ENCODE assay signal across 8 cellular contexts in the genomic region with DNA sequence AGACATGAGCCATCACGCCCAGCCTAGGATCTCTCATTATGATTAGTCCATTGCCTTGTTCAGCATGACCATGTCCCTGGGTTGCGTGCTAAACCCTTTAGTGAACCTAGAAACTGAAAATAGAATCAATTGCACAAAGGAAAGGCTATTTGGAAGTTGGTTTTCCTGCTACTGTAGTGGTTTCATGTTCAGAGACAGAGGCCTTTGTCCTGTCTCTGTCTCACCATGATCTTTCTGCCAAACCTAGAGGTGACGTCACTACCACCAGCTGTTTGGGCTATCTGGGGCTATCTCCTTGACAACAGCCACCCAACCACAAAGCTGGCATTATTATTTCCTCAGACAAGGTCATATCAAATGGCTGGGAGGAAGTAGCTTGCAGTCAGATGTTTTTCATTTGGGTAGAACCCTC. TPM values are rescaled to one million over a fixed set of nuclear protein-coding genes. Genes with fewer than 3 reads are reported as not detected.
DNase-seq lines count a peak whose midpoint lies in the region; ATAC-seq and TF ChIP-seq lines count a peak whose summit lies in the region.

No MANE protein-coding gene starts in this region.

- peak; percentile 25 for ATAC-seq in HG02852 (IDR thresholded peaks at IDR 0.05; ENCODE audit: unreplicated experiment)
- peak; percentile 5 for ATAC-seq in activated T-helper 17 cell treated with anti-CD3 and anti-CD28 coated beads, Interleukin-2, amount 50 U/mL, for 72 hours (replicated peaks)

- no peak overlapping the region for H3K4me3 Mint-ChIP-seq in activated CD4-positive, alpha-beta T cell treated with anti-CD3 and anti-CD28 coated beads, Interleukin-2, amount 10 ng/mL, durations not matched to agents 24 days and 14 days
- H3K4me3 Mint-ChIP-seq in activated T-helper 17 cell treated with anti-CD3 and anti-CD28 coated beads, Interleukin-2, amount 50 U/mL, for 72 hours, result no peak overlapping the region

- peaks cover 16% of the 10 kb centered on the region for H3K4me1 Mint-ChIP-seq in activated CD4-positive, alpha-beta T cell treated with anti-CD3 and anti-CD28 coated beads, Interleukin-2, amount 10 ng/mL, durations not matched to agents 24 days and 14 days
- peaks cover 8% of the 10 kb centered on the region for H3K4me1 Mint-ChIP-seq in activated T-helper 17 cell treated with anti-CD3 and anti-CD28 coated beads, Interleukin-2, amount 50 U/mL, for 72 hours

- intact Hi-C loops in activated CD4-positive, alpha-beta T cell treated with anti-CD3 and anti-CD28 coated beads, Interleukin-2, amount 10 ng/mL, durations not matched to agents 24 days and 14 days (cut with micrococcal nuclease), result loop anchor here (5.0 kb wide), 1 partner anchor 263 kb away; no protein-coding TSS in a partner anchor
- intact Hi-C loops in left ventricle myocardium inferior (cut with micrococcal nuclease) (no loop called here), spleen (cut with DNase I; ENCODE audit: low total_unique reads) (no loop called here), ascending aorta (cut with DNase I) (no loop called here)

- H3K27ac Mint-ChIP-seq in activated CD4-positive, alpha-beta T cell treated with anti-CD3 and anti-CD28 coated beads, Interleukin-2, amount 10 ng/mL, durations not matched to agents 24 days and 14 days, result no peak overlapping the region
- H3K27ac Mint-ChIP-seq in activated T-helper 17 cell treated with anti-CD3 and anti-CD28 coated beads, Interleukin-2, amount 50 U/mL, for 72 hours, result no peak overlapping the region

- H3K4me3 ChIP-seq in left ventricle myocardium inferior (no peak overlapping the region), spleen (no peak overlapping the region), ascending aorta (no peak overlapping the region)

- H3K36me3 ChIP-seq in left ventricle myocardium inferior, result no peaks in the 10 kb centered on the region
- no peaks in the 10 kb centered on the region for H3K36me3 ChIP-seq in spleen
- H3K36me3 ChIP-seq in ascending aorta, result no peaks in the 10 kb centered on the region

- H3K36me3 Mint-ChIP-seq in activated CD4-positive, alpha-beta T cell treated with anti-CD3 and anti-CD28 coated beads, Interleukin-2, amount 10 ng/mL, durations not matched to agents 24 days and 14 days (ENCODE audit: low read depth), result peaks cover 8% of the 10 kb centered on the region
- no peaks in the 10 kb centered on the region for H3K36me3 Mint-ChIP-seq in activated T-helper 17 cell treated with anti-CD3 and anti-CD28 coated beads, Interleukin-2, amount 50 U/mL, for 72 hours (ENCODE audit: low read depth)

- DNase-seq in activated CD4-positive, alpha-beta T cell treated with anti-CD3 and anti-CD28 coated beads, Interleukin-2, amount 10 ng/mL, durations not matched to agents 24 days and 14 days, result peak; percentile 65
- no peak for DNase-seq in activated CD4-positive, alpha-beta T cell treated with anti-CD3 and anti-CD28 coated beads for 4 hours
- DNase-seq in NCI-H2171 (lab: John Stamatoyannopoulos, UW) (peak; percentile 72), left ventricle myocardium inferior (no peak), spleen (no peak), ascending aorta (ENCODE audit: low spot score in 2 of 2) (no peak)

- H3K27me3 ChIP-seq in left ventricle myocardium inferior (ENCODE audit: low read depth) (no peaks in the 10 kb centered on the region), spleen (replicated peaks in 1 of 7) (no peaks in the 10 kb centered on the region), ascending aorta (no peaks in the 10 kb centered on the region)

- no peak for TF ChIP-seq CTCF in left ventricle myocardium inferior (IDR thresholded peaks at IDR 0.05; ENCODE audit: borderline replicate concordance)
- TF ChIP-seq CTCF in spleen (IDR thresholded peaks at IDR 0.05 in 8 of 11, conservative IDR thresholded peaks at IDR 0.05 in 3 of 11), result no peak
- TF ChIP-seq CTCF in ascending aorta (IDR thresholded peaks at IDR 0.05), result no peak

- 24 to 58% (median 44%) methylated on average over 3 of the region's 3 CpGs for WGBS in spleen, 5 donors

- H3K4me1 ChIP-seq in left ventricle myocardium inferior (peaks cover 26% of the 10 kb centered on the region), spleen (peaks cover 13 to 35% (median 22%) of the 10 kb centered on the region in 6 donors), ascending aorta (peaks cover 4 to 10% of the 10 kb centered on the region in 2 donors)

- H3K9me3 ChIP-seq in left ventricle myocardium inferior (replicated peaks), result no peaks in the 10 kb centered on the region
- H3K9me3 ChIP-seq in spleen, result no peaks in the 10 kb centered on the region
- H3K9me3 ChIP-seq in ascending aorta, result no peaks in the 10 kb centered on the region

- H3K9me3 Mint-ChIP-seq in activated CD4-positive, alpha-beta T cell treated with anti-CD3 and anti-CD28 coated beads, Interleukin-2, amount 10 ng/mL, durations not matched to agents 24 days and 14 days, result peaks cover 8% of the 10 kb centered on the region
- H3K9me3 Mint-ChIP-seq in activated T-helper 17 cell treated with anti-CD3 and anti-CD28 coated beads, Interleukin-2, amount 50 U/mL, for 72 hours, result no peaks in the 10 kb centered on the region

- peaks cover 7% of the 10 kb centered on the region for H3K27me3 Mint-ChIP-seq in activated CD4-positive, alpha-beta T cell treated with anti-CD3 and anti-CD28 coated beads, Interleukin-2, amount 10 ng/mL, durations not matched to agents 24 days and 14 days
- H3K27me3 Mint-ChIP-seq in activated T-helper 17 cell treated with anti-CD3 and anti-CD28 coated beads, Interleukin-2, amount 50 U/mL, for 72 hours, result no peaks in the 10 kb centered on the region

- no peak for TF ChIP-seq POLR2A in spleen (IDR thresholded peaks at IDR 0.05)

- H3K27ac ChIP-seq in left ventricle myocardium inferior (replicated peaks) (peak overlapping the region; percentile 38), spleen (peak overlapping the region in 7 of 8 donors; percentile 2 to 75 (median 69)), ascending aorta (no peak overlapping the region)

RNA-seq across cellular contexts. Expression of gene CDK5RAP2, which starts 4.0 kb away (rescaled TPM):
- total RNA-seq in activated CD4-positive, alpha-beta T cell treated with anti-CD3 and anti-CD28 coated beads, Interleukin-2, amount 10 ng/mL, durations not matched to agents 24 days and 14 days, result 69.3 and 70.0 TPM in 2 replicates
- total RNA-seq in activated T-helper 17 cell treated with anti-CD3 and anti-CD28 coated beads, Interleukin-2, amount 50 U/mL, for 72 hours, result 10 to 100 TPM; 65.9 to 68.4 TPM
- total RNA-seq in left ventricle myocardium inferior (63.6 TPM), spleen (10 to 100 TPM; 54.7 to 93.7 (median 80.8) TPM), ascending aorta (33.6 TPM)
- polyA plus RNA-seq in spleen, result 10 to 100 TPM; 19.5 to 32.2 (median 32.2) TPM

Comparison
In these comparisons a context has a peak if more than half of its experiments do, and no peak if none do; other contexts are left out.
1. DNase-seq: peak in activated CD4-positive, alpha-beta T cell treated with anti-CD3 and anti-CD28 coated beads, Interleukin-2, amount 10 ng/mL, durations not matched to agents 24 days and 14 days (single experiment) and NCI-H2171 (single experiment); none in activated CD4-positive, alpha-beta T cell treated with anti-CD3 and anti-CD28 coated beads for 4 hours (0 of 2), left ventricle myocardium inferior (single experiment), spleen (single experiment) and ascending aorta (0 of 2).
2. H3K27ac ChIP-seq: peak in left ventricle myocardium inferior (single experiment) and spleen (7 of 8); none in ascending aorta (0 of 2).